ENCODE assay signal across 17 cellular contexts in the genomic region with DNA sequence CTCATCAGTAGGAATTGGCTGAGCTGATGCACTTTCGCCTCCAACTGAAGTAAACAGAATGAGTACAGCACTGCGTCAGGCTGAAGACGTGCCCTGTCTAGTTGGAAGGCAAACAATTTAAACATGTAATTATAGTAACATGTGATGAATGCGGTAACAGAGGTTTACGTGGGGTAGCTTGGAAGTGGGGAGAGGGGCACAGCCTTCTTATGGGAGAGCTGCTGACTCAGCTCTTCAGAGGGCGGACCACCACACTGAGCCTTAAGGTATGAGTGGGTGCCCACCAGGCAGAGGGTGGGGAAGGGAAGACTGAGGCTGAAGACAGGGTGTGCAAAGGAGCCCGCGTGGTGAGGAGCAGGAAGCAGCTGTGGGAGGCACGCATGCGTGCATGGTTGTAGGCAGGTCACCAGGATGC. TPM values are rescaled to one million over a fixed set of nuclear protein-coding genes. Genes with fewer than 3 reads are reported as not detected.
DNase-seq lines count a peak whose midpoint lies in the region; ATAC-seq, FAIRE-seq and TF ChIP-seq lines count a peak whose summit lies in the region.
"Had no signal": no experiment of that assay in that cellular context is flagged by ENCODE, and none has a peak within 500 bp of the region (broad histone marks: within the 10 kb centered on the region; RNA-seq: fewer than 3 reads in every experiment).

No MANE protein-coding gene starts in this region.

- no TSS peak for BruUV-seq in K562 (replicated peaks; lab: Mats Ljungman, UMichigan)

- H3K9me1 ChIP-seq in K562 (ENCODE audit: control insufficient read depth, insufficient read depth, low read length), result no peaks in the 10 kb centered on the region

- TF ChIP-seq POLR2A in K562 (conservative IDR thresholded peaks at IDR 0.05), result no peak

- H3K79me2 ChIP-seq in K562 (ENCODE audit: control insufficient read depth, insufficient read depth, low read length), result no peaks in the 10 kb centered on the region

- no peaks in the 10 kb centered on the region for H3K36me3 ChIP-seq in K562 (ENCODE audit: control insufficient read depth, insufficient read depth, low read length)
- no peaks in the 10 kb centered on the region for H3K36me3 ChIP-seq in WERI-Rb-1
- H3K36me3 ChIP-seq: gastroesophageal sphincter, neutrophil, upper lobe of left lung had no signal

- H3K4me3 ChIP-seq in AG04450 (ENCODE audit: low read depth, low read length), result no peak overlapping the region
- no peak overlapping the region for H3K4me3 ChIP-seq in K562
- no peak overlapping the region for H3K4me3 ChIP-seq in WERI-Rb-1 (ENCODE audit: low read depth, low read length)
- H3K4me3 ChIP-seq: gastroesophageal sphincter, upper lobe of left lung had no signal

- H3K27ac ChIP-seq in AG04450 (ENCODE audit: low read depth, low read length) (no peak overlapping the region), K562 (ENCODE audit: extremely low read depth, low read depth, low read length) (no peak overlapping the region), WERI-Rb-1 (no peak overlapping the region)
- H3K27ac ChIP-seq: gastroesophageal sphincter, neutrophil, upper lobe of left lung had no signal

- intact Hi-C loops in K562 (cut with micrococcal nuclease), result no loop called here

- H3K9me3 ChIP-seq in AG04450 (ENCODE audit: control insufficient read depth, insufficient read depth, low read length) (no peaks in the 10 kb centered on the region), K562 (replicated peaks; ENCODE audit: control insufficient read depth, insufficient read depth, low read depth, low read length) (no peaks in the 10 kb centered on the region), WERI-Rb-1 (ENCODE audit: severe bottlenecking) (no peaks in the 10 kb centered on the region)
- H3K9me3 ChIP-seq: gastroesophageal sphincter, neutrophil, upper lobe of left lung had no signal

- in situ Hi-C loops in K562 (cut with MboI), result no loop called here

- H3K4me1 ChIP-seq in K562 (replicated peaks in 1 of 2; ENCODE audit: control insufficient read depth in 2 of 2, insufficient read depth in 2 of 2, low read length in 2 of 2), result no peaks in the 10 kb centered on the region
- H3K4me1 ChIP-seq: gastroesophageal sphincter, upper lobe of left lung had no signal

- no peak overlapping the region for H2AFZ ChIP-seq in K562 (ENCODE audit: low read depth, low read length)

- 3% methylated on average over 8 of the region's 10 CpGs for WGBS in K562 (ENCODE audit: insufficient coverage, low coverage, missing lambda C conversion rate)

- no peak for TF ChIP-seq RAD21 in K562 (CRISPR knock-in tag; conservative IDR thresholded peaks at IDR 0.05 in 1 of 2, IDR thresholded peaks at IDR 0.05 in 1 of 2)

- no peak for TF ChIP-seq EP300 in K562 (IDR thresholded peaks at IDR 0.05; ENCODE audit: low read length)

- no peak for TF ChIP-seq CTCF in AG04450 (IDR thresholded peaks at IDR 0.05; ENCODE audit: low read depth, low read length)
- TF ChIP-seq CTCF in K562 (IDR thresholded peaks at IDR 0.05 in 2 of 3, conservative IDR thresholded peaks at IDR 0.05 in 1 of 3; ENCODE audit: insufficient read depth in 2 of 3, low read depth in 1 of 3, low read length in 3 of 3), result no peak
- no peak for TF ChIP-seq CTCF in WERI-Rb-1 (IDR thresholded peaks at IDR 0.05; ENCODE audit: low read depth, low read length)

- no peak overlapping the region for H3K9ac ChIP-seq in K562 (ENCODE audit: insufficient read depth in 1 of 2, low read depth in 2 of 2, low read length in 2 of 2)

- H3K4me2 ChIP-seq in K562 (ENCODE audit: insufficient read depth, low read length), result no peak overlapping the region

- POLR2A ChIA-PET in AG04450 (lab: Yijun Ruan, JAX) (interaction anchor here (0.7 kb wide), 1 partner anchor 26 kb away, joined by 7 read pairs; no protein-coding TSS in a partner anchor), K562 (lab: Yijun Ruan, JAX) (interaction anchor here (0.5 kb wide), 2 partner anchors 19 to 265 kb away, joined by 3 read pairs; no protein-coding TSS in a partner anchor)

- H4K20me1 ChIP-seq in K562 (replicated peaks; ENCODE audit: control insufficient read depth, insufficient read depth, low read length), result no peaks in the 10 kb centered on the region

- DNase-seq in AG04450 (ENCODE audit: low read depth, low spot score) (peak; percentile 27), NCI-H1417 (lab: John Stamatoyannopoulos, UW) (peak in 2 of 3 experiments; percentile 68 to 82), K562 (ENCODE audit: extremely low read depth in 1 of 4, low spot score in 3 of 4) (no peak), left lobe of liver (ENCODE audit: low spot score) (peak; percentile 32), WERI-Rb-1 (no peak), NCI-H2171 (lab: John Stamatoyannopoulos, UW) (no peak)
- no peak for DNase-seq in central memory CD4-positive, alpha-beta T cell
- DNase-seq: activated CD4-positive, alpha-beta T cell treated with anti-CD3 and anti-CD28 coated beads, Interleukin-2, amount 50 U/mL, for 48 hours; immature natural killer cell; midbrain; NCI-H187; NCI-H524; stimulated activated CD4-positive, alpha-beta T cell treated with anti-CD3 and anti-CD28 coated beads, Interleukin-4, amount 100 ng/mL, for 24 hours; upper lobe of left lung had no signal

- H3K27me3 ChIP-seq in AG04450 (ENCODE audit: control insufficient read depth, insufficient read depth, low read length) (peaks cover 11% of the 10 kb centered on the region), K562 (ENCODE audit: control insufficient read depth in 2 of 2, insufficient read depth in 2 of 2, low read length in 2 of 2) (peaks cover 0 to 9% of the 10 kb centered on the region in 2 experiments; a peak in 2 of 5 replicates), WERI-Rb-1 (ENCODE audit: insufficient read depth, low read depth, severe bottlenecking) (no peaks in the 10 kb centered on the region)
- H3K27me3 ChIP-seq: neutrophil, upper lobe of left lung had no signal

- CTCF ChIA-PET in AG04450 (lab: Charles Lee), result interaction anchor here (1.9 kb wide), 1 partner anchor 105 kb away, joined by 12 read pairs; no protein-coding TSS in a partner anchor
- CTCF ChIA-PET in K562 (lab: Yijun Ruan, JAX; ENCODE audit: low intra/inter-chr PET ratio), result no interaction called here

- ATAC-seq in K562 (no peak), left lobe of liver (no peak), GM18498 (IDR thresholded peaks at IDR 0.05; ENCODE audit: unreplicated experiment) (no peak)
- ATAC-seq: gastroesophageal sphincter had no signal

- FAIRE-seq in K562 (lab: Jason Lieb, UNC), result no peak

TF ChIP-seq in K562, 482 proteins besides CTCF, POLR2A, EP300 and RAD21:
- peak; percentile 38 for TF ChIP-seq C11orf30 (IDR thresholded peaks at IDR 0.05; ENCODE audit: low read depth)
- TF ChIP-seq MAFG (tag; conservative IDR thresholded peaks at IDR 0.05), result peak; percentile 30
- TF ChIP-seq LCOR (CRISPR knock-in tag; IDR thresholded peaks at IDR 0.05), result no peak
- no peak for TF ChIP-seq OTX1 (CRISPR knock-in tag; IDR thresholded peaks at IDR 0.05)
- TF ChIP-seq ZNF316 (IDR thresholded peaks at IDR 0.05), result peak; percentile 53; the same call in 1 of the 2 replicates
- no peak for TF ChIP-seq NFATC3 (IDR thresholded peaks at IDR 0.05)
- peak in 1 of 2 experiments; percentile 37; a peak in 2 of 4 replicates for TF ChIP-seq NRF1 (conservative IDR thresholded peaks at IDR 0.05 in 1 of 2, IDR thresholded peaks at IDR 0.05 in 1 of 2)
- TF ChIP-seq CXXC5 (CRISPR knock-in tag; IDR thresholded peaks at IDR 0.05), result no peak

RNA-seq across cellular contexts. Expression of a gene that starts 6.2 kb away (rescaled TPM):
- polyA plus RNA-seq in AG04450 (2011; rRNA removed), result 39.8 and 48.6 TPM in 2 replicates
- 45.7 and 61.4 TPM in 2 replicates for polyA minus RNA-seq in AG04450 (2011; rRNA and poly(A)+ RNA removed)
- 0.14 TPM in 1 of 2 replicates, not detected in the other for total RNA-seq in K562 (2011; cell fraction: chromatin; rRNA removed; ENCODE audit: low replicate concordance)
- total RNA-seq in K562 (2011; cell fraction: nucleolus; rRNA removed), result under 0.01 and 0.13 TPM in 2 replicates
- total RNA-seq in K562 (2011; cell fraction: nucleoplasm; rRNA removed), result 0.07 TPM in 1 of 2 replicates, not detected in the other
- under 0.01 and 0.04 TPM in 2 replicates for total RNA-seq in K562 (2014; rRNA removed)
- total RNA-seq in K562 (2014; rRNA removed; fragmentation: Illumina TruSeq; extraction: Trizol), result 0.04 TPM in 1 of 2 replicates, not detected in the other
- total RNA-seq in K562 (2015; rRNA removed; fragmentation: Illumina TruSeq; extraction: Trizol), result 0.04 TPM in 1 of 2 replicates, not detected in the other
- total RNA-seq in K562 (2021), result 0.11 TPM in 1 of 2 replicates, not detected in the other
- 0.01 and 0.04 TPM in 2 replicates for polyA plus RNA-seq in K562 (2011; rRNA removed)
- polyA plus RNA-seq in K562 (2011; cell fraction: cytosol; rRNA removed), result 0.01 and 0.10 TPM in 2 replicates
- polyA plus RNA-seq in K562 (2011; cell fraction: nucleus; rRNA removed), result 0.06 TPM in 1 of 2 replicates, not detected in the other
- 0.05 and 0.14 TPM in 2 replicates for polyA plus RNA-seq in K562 (2012)
- 0.01 TPM in 1 of 2 replicates, not detected in the other for polyA plus RNA-seq in K562 (2014; fragmentation: Illumina TruSeq; extraction: Trizol)
- not detected for polyA plus RNA-seq in K562 (2014; fragmentation: Nextera tagmentation; extraction: Ambion mirVana)
- 0.03 TPM in 1 of 2 replicates, not detected in the other for polyA plus RNA-seq in K562 (2014; rRNA removed)
- 0.03 and 0.18 TPM in 2 replicates for polyA minus RNA-seq in K562 (2011; rRNA and poly(A)+ RNA removed)
- polyA minus RNA-seq in K562 (2011; cell fraction: cytosol; rRNA and poly(A)+ RNA removed), result not detected in 2 replicates
- polyA minus RNA-seq in K562 (2011; cell fraction: nucleus; rRNA and poly(A)+ RNA removed), result under 0.01 TPM in 1 of 2 replicates, not detected in the other
- total RNA-seq in left lobe of liver, result 10.6 TPM

RNA-seq across cellular contexts. Expression of a gene that starts 10.4 kb away (rescaled TPM):
- polyA plus RNA-seq in AG04450 (2011; rRNA removed) (0.09 TPM in 2 replicates), K562 (2011; rRNA removed) (not detected in 2 replicates), K562 (2014; fragmentation: Illumina TruSeq; extraction: Trizol) (not detected in 2 replicates), K562 (2014; fragmentation: Nextera tagmentation; extraction: Ambion mirVana) (not detected), K562 (2014; rRNA removed) (not detected in 2 replicates)
- polyA minus RNA-seq in AG04450 (2011; rRNA and poly(A)+ RNA removed), result 0.09 TPM in 2 replicates
- total RNA-seq in K562 (2011; cell fraction: chromatin; rRNA removed; ENCODE audit: low replicate concordance), result not detected in 2 replicates
- not detected in 2 replicates for total RNA-seq in K562 (2011; cell fraction: nucleolus; rRNA removed)
- total RNA-seq in K562 (2011; cell fraction: nucleoplasm; rRNA removed), result not detected in 2 replicates
- total RNA-seq in K562 (2014; rRNA removed) (not detected in 2 replicates), K562 (2014; rRNA removed; fragmentation: Illumina TruSeq; extraction: Trizol) (not detected in 2 replicates), K562 (2015; rRNA removed; fragmentation: Illumina TruSeq; extraction: Trizol) (not detected in 2 replicates), K562 (2021) (not detected in 2 replicates), left lobe of liver (not detected)
- not detected in 2 replicates for polyA plus RNA-seq in K562 (2011; cell fraction: cytosol; rRNA removed)
- not detected in 2 replicates for polyA plus RNA-seq in K562 (2011; cell fraction: nucleus; rRNA removed)
- not detected in 2 replicates for polyA plus RNA-seq in K562 (2012)
- polyA minus RNA-seq in K562 (2011; rRNA and poly(A)+ RNA removed), result not detected in 2 replicates
- polyA minus RNA-seq in K562 (2011; cell fraction: cytosol; rRNA and poly(A)+ RNA removed), result not detected in 2 replicates
- not detected in 2 replicates for polyA minus RNA-seq in K562 (2011; cell fraction: nucleus; rRNA and poly(A)+ RNA removed)
- polyA plus RNA-seq: immature natural killer cell had no signal

Comparison
In these comparisons a context has a peak if more than half of its experiments do, and no peak if none do; other contexts are left out.
1. DNase-seq: peak in AG04450 (single experiment), NCI-H1417 (2 of 3) and left lobe of liver (single experiment); none in K562 (0 of 4), WERI-Rb-1 (single experiment), NCI-H2171 (single experiment) and central memory CD4-positive, alpha-beta T cell (single experiment).
2. RNA of a gene that starts 6.2 kb away (total RNA-seq): 10.6 TPM in left lobe of liver (single experiment); under 0.01 to 0.14 TPM in K562; every median in the first group is over 10 times any median in the second.